Comparison of ENCODE assay signal across 16 cellular contexts in the genomic region with DNA sequence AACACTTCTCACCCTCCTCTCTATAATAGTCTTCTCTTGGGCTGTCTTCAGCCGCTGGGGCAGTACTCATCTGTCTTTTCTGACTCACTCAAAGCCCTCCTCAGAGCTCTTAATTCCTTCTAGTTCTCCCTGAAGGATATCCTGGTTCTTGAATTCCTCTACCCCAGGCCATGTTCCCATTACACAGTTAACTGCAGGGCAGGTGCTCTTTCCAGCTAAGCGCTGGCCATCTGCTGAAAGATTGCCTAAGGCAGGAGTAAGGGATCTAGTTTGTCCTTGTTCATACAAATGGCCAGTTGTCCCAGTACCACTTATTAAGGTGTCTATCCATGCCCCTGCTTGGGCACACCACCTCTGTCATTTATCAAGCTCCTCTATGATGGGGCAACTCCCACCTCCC. TPM values are rescaled to one million over a fixed set of nuclear protein-coding genes. Genes with fewer than 3 reads are reported as not detected.
DNase-seq lines count a peak whose midpoint lies in the region; ATAC-seq and TF ChIP-seq lines count a peak whose summit lies in the region.
"Had no signal": no experiment of that assay in that cellular context is flagged by ENCODE, and none has a peak within 500 bp of the region (broad histone marks: within the 10 kb centered on the region; RNA-seq: fewer than 3 reads in every experiment).

No MANE protein-coding gene starts in this region.

- no peak for TF ChIP-seq CTCF in CD8-positive, alpha-beta T cell (IDR thresholded peaks at IDR 0.05)
- TF ChIP-seq CTCF in Caco-2 (IDR thresholded peaks at IDR 0.05; ENCODE audit: insufficient read depth in 1 of 2, low read depth in 1 of 2, low read length in 1 of 2, severe bottlenecking in 1 of 2, unreplicated experiment in 1 of 2): no peak

- ATAC-seq in activated CD4-positive, alpha-beta T cell treated with anti-CD3 and anti-CD28 coated beads for 36 hours: no peak
- ATAC-seq in CD8-positive, alpha-beta T cell: no peak
- no peak for ATAC-seq in effector memory CD8-positive, alpha-beta T cell (replicated peaks)
- ATAC-seq in stimulated activated effector memory CD8-positive, alpha-beta T cell treated with anti-CD3 and anti-CD28 coated beads, Interleukin-12 subunit alpha, Interleukin-12 subunit beta, amount 100 ng/mL, for 72 hours: no peak

- CTCF ChIA-PET in activated CD4-positive, alpha-beta T cell treated with anti-CD3 and anti-CD28 coated beads for 36 hours (lab: Charles Lee): interaction anchor here (0.8 to 3.2 kb wide), 2 partner anchors 10 to 55 kb away, joined by 3 to 16 read pairs; a partner anchor contains a TSS
- CTCF ChIA-PET in CD8-positive, alpha-beta T cell (lab: Charles Lee): interaction anchor here (0.7 to 4.0 kb wide), 4 partner anchors 10 to 65 kb away, joined by 4 to 34 read pairs (median 9); a partner anchor contains a TSS
- CTCF ChIA-PET in Caco-2 (lab: Charles Lee): interaction anchor here (0.8 kb wide), 1 partner anchor 10 kb away, joined by 4 read pairs; no protein-coding TSS in a partner anchor

- POLR2A ChIA-PET in activated CD4-positive, alpha-beta T cell treated with anti-CD3 and anti-CD28 coated beads for 36 hours (lab: Charles Lee): interaction anchor here (0.8 to 0.9 kb wide), 2 partner anchors 10 to 77 kb away, joined by 3 to 4 read pairs; no protein-coding TSS in a partner anchor
- POLR2A ChIA-PET in CD8-positive, alpha-beta T cell (lab: Charles Lee): interaction anchor here (1.2 to 35.7 kb wide), 4 partner anchors 10 to 62 kb away, joined by 3 to 1993 read pairs (median 20); a partner anchor contains a TSS
- POLR2A ChIA-PET in Caco-2 (lab: Charles Lee): no interaction called here

- no peaks in the 10 kb centered on the region for H3K27me3 ChIP-seq in CD8-positive, alpha-beta T cell (ENCODE audit: insufficient read depth, low read length)
- no peaks in the 10 kb centered on the region for H3K27me3 ChIP-seq in Caco-2 (replicated peaks; ENCODE audit: control insufficient read depth, insufficient read depth, low read length)
- H3K27me3 ChIP-seq: BLaER1 had no signal

- peaks cover 96% of the 10 kb centered on the region for H3K4me1 ChIP-seq in CD8-positive, alpha-beta T cell (ENCODE audit: insufficient read depth, low read length)
- peaks cover 12% of the 10 kb centered on the region for H3K4me1 ChIP-seq in Caco-2

- H3K36me3 Mint-ChIP-seq in activated CD4-positive, alpha-beta T cell treated with anti-CD3 and anti-CD28 coated beads for 36 hours (ENCODE audit: low read depth): peaks cover 3% of the 10 kb centered on the region
- H3K36me3 Mint-ChIP-seq in CD8-positive, alpha-beta T cell: peaks cover 18% of the 10 kb centered on the region
- peaks cover 24% of the 10 kb centered on the region for H3K36me3 Mint-ChIP-seq in effector memory CD8-positive, alpha-beta T cell (ENCODE audit: insufficient read depth)
- peaks cover 10% of the 10 kb centered on the region for H3K36me3 Mint-ChIP-seq in stimulated activated effector memory CD8-positive, alpha-beta T cell treated with anti-CD3 and anti-CD28 coated beads, Interleukin-12 subunit alpha, Interleukin-12 subunit beta, amount 100 ng/mL, for 72 hours
- no peaks in the 10 kb centered on the region for H3K36me3 Mint-ChIP-seq in Caco-2 (ENCODE audit: insufficient read depth, unreplicated experiment)

- no peak overlapping the region for H3K4me3 Mint-ChIP-seq in activated CD4-positive, alpha-beta T cell treated with anti-CD3 and anti-CD28 coated beads for 36 hours
- H3K4me3 Mint-ChIP-seq in CD8-positive, alpha-beta T cell: no peak overlapping the region
- H3K4me3 Mint-ChIP-seq in effector memory CD8-positive, alpha-beta T cell: peak overlapping the region; percentile 29 to 42
- no peak overlapping the region for H3K4me3 Mint-ChIP-seq in stimulated activated effector memory CD8-positive, alpha-beta T cell treated with anti-CD3 and anti-CD28 coated beads, Interleukin-12 subunit alpha, Interleukin-12 subunit beta, amount 100 ng/mL, for 72 hours
- H3K4me3 Mint-ChIP-seq in Caco-2 (ENCODE audit: unreplicated experiment): no peak overlapping the region

- H3K9me3 Mint-ChIP-seq in activated CD4-positive, alpha-beta T cell treated with anti-CD3 and anti-CD28 coated beads for 36 hours (ENCODE audit: low read depth): no peaks in the 10 kb centered on the region
- no peaks in the 10 kb centered on the region for H3K9me3 Mint-ChIP-seq in CD8-positive, alpha-beta T cell
- no peaks in the 10 kb centered on the region for H3K9me3 Mint-ChIP-seq in effector memory CD8-positive, alpha-beta T cell
- no peaks in the 10 kb centered on the region for H3K9me3 Mint-ChIP-seq in stimulated activated effector memory CD8-positive, alpha-beta T cell treated with anti-CD3 and anti-CD28 coated beads, Interleukin-12 subunit alpha, Interleukin-12 subunit beta, amount 100 ng/mL, for 72 hours
- H3K9me3 Mint-ChIP-seq in Caco-2 (ENCODE audit: unreplicated experiment): no peaks in the 10 kb centered on the region

- peak overlapping the region; percentile 51 for H3K27ac Mint-ChIP-seq in activated CD4-positive, alpha-beta T cell treated with anti-CD3 and anti-CD28 coated beads for 36 hours
- H3K27ac Mint-ChIP-seq in CD8-positive, alpha-beta T cell: peak overlapping the region; percentile 62
- H3K27ac Mint-ChIP-seq in effector memory CD8-positive, alpha-beta T cell: peak overlapping the region; percentile 88 to 98
- peak overlapping the region; percentile 71 for H3K27ac Mint-ChIP-seq in stimulated activated effector memory CD8-positive, alpha-beta T cell treated with anti-CD3 and anti-CD28 coated beads, Interleukin-12 subunit alpha, Interleukin-12 subunit beta, amount 100 ng/mL, for 72 hours
- H3K27ac Mint-ChIP-seq in Caco-2 (ENCODE audit: unreplicated experiment): no peak overlapping the region

- H3K4me1 Mint-ChIP-seq in activated CD4-positive, alpha-beta T cell treated with anti-CD3 and anti-CD28 coated beads for 36 hours: peaks cover 90% of the 10 kb centered on the region
- peaks cover 90% of the 10 kb centered on the region for H3K4me1 Mint-ChIP-seq in CD8-positive, alpha-beta T cell (ENCODE audit: low read depth)
- peaks cover 59 to 71% of the 10 kb centered on the region in 2 donors for H3K4me1 Mint-ChIP-seq in effector memory CD8-positive, alpha-beta T cell (ENCODE audit: low read depth in 2 of 2)
- H3K4me1 Mint-ChIP-seq in stimulated activated effector memory CD8-positive, alpha-beta T cell treated with anti-CD3 and anti-CD28 coated beads, Interleukin-12 subunit alpha, Interleukin-12 subunit beta, amount 100 ng/mL, for 72 hours: peaks cover 70% of the 10 kb centered on the region
- peaks cover 10% of the 10 kb centered on the region for H3K4me1 Mint-ChIP-seq in Caco-2 (ENCODE audit: low read depth, unreplicated experiment)

- intact Hi-C loops in activated CD4-positive, alpha-beta T cell treated with anti-CD3 and anti-CD28 coated beads for 36 hours (cut with DNase I, micrococcal nuclease): no loop called here
- intact Hi-C loops in CD8-positive, alpha-beta T cell (cut with DNase I, micrococcal nuclease): loop anchor here in 1 of 2 experiments (1.0 kb wide), 1 partner anchor 7 kb away; no protein-coding TSS in a partner anchor
- intact Hi-C loops in Caco-2 (cut with micrococcal nuclease; ENCODE audit: unreplicated experiment): no loop called here

- no TSS peak for BruUV-seq in Caco-2 (replicated peaks; lab: Mats Ljungman, UMichigan)

- no peak for DNase-seq in activated CD4-positive, alpha-beta T cell treated with anti-CD3 and anti-CD28 coated beads for 36 hours
- no peak for DNase-seq in activated CD4-positive, alpha-beta T cell treated with anti-CD3 and anti-CD28 coated beads for 48 hours
- no peak for DNase-seq in CD8-positive, alpha-beta T cell
- no peak for DNase-seq in effector memory CD8-positive, alpha-beta T cell
- no peak for DNase-seq in stimulated activated effector memory CD8-positive, alpha-beta T cell treated with anti-CD3 and anti-CD28 coated beads, Interleukin-12 subunit alpha, Interleukin-12 subunit beta, amount 100 ng/mL, for 72 hours (ENCODE audit: low spot score in 2 of 2)
- DNase-seq in germinal center (ENCODE audit: low spot score) (no peak), Caco-2 (no peak), activated gamma-delta T cell (lab: John Stamatoyannopoulos, UW) (no peak)
- DNase-seq: COR-L47, DMS153, KG1, NCI-H1436 treated with DMSO at 0.1 percent for 48 hours, NCI-H2081 treated with DMSO at 0.1 percent for 48 hours, NCI-H524 had no signal

- no peak overlapping the region for H3K4me3 ChIP-seq in CD8-positive, alpha-beta T cell (ENCODE audit: low read depth, low read length)
- no peak overlapping the region for H3K4me3 ChIP-seq in Caco-2 (ENCODE audit: low read depth, low read length)
- H3K4me3 ChIP-seq: BLaER1 had no signal

- no peak overlapping the region for H3K27ac ChIP-seq in CD8-positive, alpha-beta T cell (ENCODE audit: low read depth, low read length)
- H3K27ac ChIP-seq: BLaER1 had no signal

- no peaks in the 10 kb centered on the region for H3K9me3 ChIP-seq in CD8-positive, alpha-beta T cell (ENCODE audit: low read length)
- H3K9me3 ChIP-seq in Caco-2: no peaks in the 10 kb centered on the region
- H3K9me3 ChIP-seq: BLaER1 had no signal

- H3K27me3 Mint-ChIP-seq in activated CD4-positive, alpha-beta T cell treated with anti-CD3 and anti-CD28 coated beads for 36 hours: no peaks in the 10 kb centered on the region
- H3K27me3 Mint-ChIP-seq in CD8-positive, alpha-beta T cell (ENCODE audit: low read depth): no peaks in the 10 kb centered on the region
- no peaks in the 10 kb centered on the region for H3K27me3 Mint-ChIP-seq in effector memory CD8-positive, alpha-beta T cell
- no peaks in the 10 kb centered on the region for H3K27me3 Mint-ChIP-seq in Caco-2 (ENCODE audit: insufficient read depth, unreplicated experiment)

- no peaks in the 10 kb centered on the region for H3K36me3 ChIP-seq in CD8-positive, alpha-beta T cell (ENCODE audit: insufficient read depth, low read length)
- no peaks in the 10 kb centered on the region for H3K36me3 ChIP-seq in Caco-2 (ENCODE audit: control insufficient read depth, insufficient read depth, low read length)
- H3K36me3 ChIP-seq: BLaER1 had no signal

RNA-seq across cellular contexts. Expression of a gene that starts 10.2 kb away (rescaled TPM):
- 10 to 100 TPM; 76.2 to 88.7 TPM for total RNA-seq in activated CD4-positive, alpha-beta T cell treated with anti-CD3 and anti-CD28 coated beads for 36 hours
- total RNA-seq in CD8-positive, alpha-beta T cell: 10 to 100 TPM; 41.9 to 42.4 TPM
- 43.3 and 45.7 TPM in 2 replicates for total RNA-seq in Caco-2 (2022)

RNA-seq across cellular contexts. Expression of a gene that starts 37.5 kb away (rescaled TPM):
- total RNA-seq in activated CD4-positive, alpha-beta T cell treated with anti-CD3 and anti-CD28 coated beads for 36 hours: 10 to 100 TPM; 11.2 to 14.1 TPM
- total RNA-seq in CD8-positive, alpha-beta T cell: 10 to 100 TPM; 32.8 to 35.7 TPM
- 0.32 TPM in 1 of 2 replicates, not detected in the other for total RNA-seq in Caco-2 (2022)
- total RNA-seq: A172 had no signal

RNA-seq across cellular contexts. Expression of a gene that starts 37.7 kb away (rescaled TPM):
- 1,000 to 10,000 TPM; 5,181 to 7,416 TPM for total RNA-seq in activated CD4-positive, alpha-beta T cell treated with anti-CD3 and anti-CD28 coated beads for 36 hours
- total RNA-seq in CD8-positive, alpha-beta T cell: 1,000 to 10,000 TPM; 4,250 to 4,545 TPM
- 269 and 273 TPM in 2 replicates for total RNA-seq in Caco-2 (2022)

Comparison
In these comparisons a context has a peak if more than half of its experiments do, and no peak if none do; other contexts are left out.
1. H3K4me3 Mint-ChIP-seq: peak in effector memory CD8-positive, alpha-beta T cell (2 of 2); none in activated CD4-positive, alpha-beta T cell treated with anti-CD3 and anti-CD28 coated beads for 36 hours (single experiment), CD8-positive, alpha-beta T cell (single experiment), stimulated activated effector memory CD8-positive, alpha-beta T cell treated with anti-CD3 and anti-CD28 coated beads, Interleukin-12 subunit alpha, Interleukin-12 subunit beta, amount 100 ng/mL, for 72 hours (single experiment) and Caco-2 (single experiment).
2. RNA of a gene that starts 37.7 kb away (total RNA-seq): 5,181 to 7,416 TPM in activated CD4-positive, alpha-beta T cell treated with anti-CD3 and anti-CD28 coated beads for 36 hours and 4,250 to 4,545 TPM in CD8-positive, alpha-beta T cell; 269 to 273 TPM in Caco-2; every median in the first group is over 10 times any median in the second.